11 cellular contexts compared by ENCODE assay signal in genomic region chr18:49628993-49629795, GRCh38.
DNase-seq lines count a peak whose midpoint lies in the region; TF ChIP-seq lines count a peak whose summit lies in the region.
"Had no signal": no experiment of that assay in that cellular context is flagged by ENCODE, and none has a peak within 500 bp of the region (broad histone marks: within the 10 kb centered on the region; RNA-seq: fewer than 3 reads in every experiment).

No MANE protein-coding gene starts in this region.

- no peaks in the 10 kb centered on the region for H3K36me3 Mint-ChIP-seq in activated CD4-positive, alpha-beta T cell treated with anti-CD3 and anti-CD28 coated beads, Interleukin-2, amount 10 ng/mL, durations not matched to agents 7 days and 5 days (ENCODE audit: low read depth)
- H3K36me3 Mint-ChIP-seq: T-cell had no signal

- no peaks in the 10 kb centered on the region for H3K9me3 Mint-ChIP-seq in activated CD4-positive, alpha-beta T cell treated with anti-CD3 and anti-CD28 coated beads, Interleukin-2, amount 10 ng/mL, durations not matched to agents 7 days and 5 days
- H3K9me3 Mint-ChIP-seq: T-cell had no signal

- TF ChIP-seq CTCF in GM12874 (IDR thresholded peaks at IDR 0.05; ENCODE audit: insufficient read depth, low read depth, low read length) (peak; percentile 17; the same call in 1 of the 2 replicates), retinal pigment epithelial cell (conservative IDR thresholded peaks at IDR 0.05; ENCODE audit: low read depth, low read length) (peak; percentile 64)

- peaks cover 2% of the 10 kb centered on the region for H3K27me3 Mint-ChIP-seq in activated CD4-positive, alpha-beta T cell treated with anti-CD3 and anti-CD28 coated beads, Interleukin-2, amount 10 ng/mL, durations not matched to agents 7 days and 5 days

- H3K4me3 ChIP-seq in retinal pigment epithelial cell (ENCODE audit: low read length): no peak overlapping the region
- H3K4me3 ChIP-seq: tibial nerve had no signal

- H3K27ac Mint-ChIP-seq in activated CD4-positive, alpha-beta T cell treated with anti-CD3 and anti-CD28 coated beads, Interleukin-2, amount 10 ng/mL, durations not matched to agents 7 days and 5 days: no peak overlapping the region
- H3K27ac Mint-ChIP-seq: T-cell had no signal

- H3K4me3 Mint-ChIP-seq in activated CD4-positive, alpha-beta T cell treated with anti-CD3 and anti-CD28 coated beads, Interleukin-2, amount 10 ng/mL, durations not matched to agents 7 days and 5 days: no peak overlapping the region
- H3K4me3 Mint-ChIP-seq: T-cell had no signal

- POLR2A ChIA-PET in activated CD4-positive, alpha-beta T cell treated with anti-CD3 and anti-CD28 coated beads, Interleukin-2, amount 10 ng/mL, durations not matched to agents 7 days and 5 days (lab: Charles Lee): no interaction called here

- CTCF ChIA-PET in activated CD4-positive, alpha-beta T cell treated with anti-CD3 and anti-CD28 coated beads, Interleukin-2, amount 10 ng/mL, durations not matched to agents 7 days and 5 days (lab: Charles Lee): no interaction called here

- DNase-seq in amygdala (lab: John Stamatoyannopoulos, UW) (peak in 38 of 56 donors; percentile 6 to 63 (median 30)), hypothalamus (lab: John Stamatoyannopoulos, UW) (peak in 39 of 51 donors; percentile 6 to 80 (median 31)), retinal pigment epithelial cell (ENCODE audit: low read depth) (no peak), UCSD-AML1 (lab: John Stamatoyannopoulos, UW; ENCODE audit: unreplicated experiment) (no peak), middle frontal gyrus (ENCODE audit: extremely low spot score, low spot score) (no peak), ureter (ENCODE audit: low spot score) (no peak)
- no peak for DNase-seq in activated CD4-positive, alpha-beta T cell treated with anti-CD3 and anti-CD28 coated beads, Interleukin-2, amount 10 ng/mL, durations not matched to agents 7 days and 5 days
- DNase-seq: foreskin melanocyte had no signal

- no peaks in the 10 kb centered on the region for H3K4me1 Mint-ChIP-seq in activated CD4-positive, alpha-beta T cell treated with anti-CD3 and anti-CD28 coated beads, Interleukin-2, amount 10 ng/mL, durations not matched to agents 7 days and 5 days
- H3K4me1 Mint-ChIP-seq: T-cell had no signal

Comparison
In these comparisons a context has a peak if more than half of its experiments do, and no peak if none do; other contexts are left out.
1. DNase-seq: peak in amygdala (38 of 56) and hypothalamus (39 of 51); none in retinal pigment epithelial cell (single experiment), activated CD4-positive, alpha-beta T cell treated with anti-CD3 and anti-CD28 coated beads, Interleukin-2, amount 10 ng/mL, durations not matched to agents 7 days and 5 days (single experiment), UCSD-AML1 (single experiment), middle frontal gyrus (single experiment) and ureter (single experiment).